13 cellular contexts compared by ENCODE assay signal in the genomic region with DNA sequence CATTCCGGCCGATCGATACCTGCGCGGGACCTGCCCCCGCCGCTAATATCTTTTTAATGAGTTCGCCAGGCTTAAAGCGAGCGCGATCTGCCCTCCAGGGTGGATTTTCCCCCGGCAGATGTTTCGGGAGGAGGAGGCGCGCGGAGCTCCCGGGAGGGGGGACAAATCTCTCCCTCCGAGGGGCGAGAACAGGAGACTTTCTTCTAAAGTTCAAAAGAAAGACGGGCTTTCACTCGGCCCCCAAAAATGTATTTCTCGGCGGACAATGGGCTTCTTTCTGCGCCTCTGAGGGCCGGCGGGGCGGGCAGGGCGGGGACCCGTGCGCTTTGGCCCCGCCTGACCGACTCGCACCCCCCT. TPM values are rescaled to one million over a fixed set of nuclear protein-coding genes. Genes with fewer than 3 reads are reported as not detected.
DNase-seq lines count a peak whose midpoint lies in the region; ATAC-seq, FAIRE-seq and TF ChIP-seq lines count a peak whose summit lies in the region.
"Had no signal": no experiment of that assay in that cellular context is flagged by ENCODE, and none has a peak within 500 bp of the region (broad histone marks: within the 10 kb centered on the region; RNA-seq: fewer than 3 reads in every experiment).

No MANE protein-coding gene starts in this region.

- intact Hi-C loops in CD4-positive, alpha-beta T cell (cut with DNase I, micrococcal nuclease): no loop called here

- peak overlapping the region; percentile 98 for H3K4me2 ChIP-seq in A549

- peaks cover 30% of the 10 kb centered on the region for H3K4me1 ChIP-seq in A549
- no peaks in the 10 kb centered on the region; the same call in 1 of the 2 replicates for H3K4me1 ChIP-seq in HEK293 (ENCODE audit: control insufficient read depth, insufficient read depth, low read length)
- H3K4me1 ChIP-seq in endodermal cell (ENCODE audit: control insufficient read depth, insufficient read depth, low read length): no peaks in the 10 kb centered on the region

- no peak overlapping the region for H3K27ac Mint-ChIP-seq in endodermal cell
- H3K27ac Mint-ChIP-seq in osteocyte (ENCODE audit: unreplicated experiment): no peak overlapping the region
- no peak overlapping the region for H3K27ac Mint-ChIP-seq in CD4-positive, alpha-beta T cell
- H3K27ac Mint-ChIP-seq: activated CD4-positive, alpha-beta memory T cell treated with anti-CD3 and anti-CD28 coated beads, Interleukin-2, amount 10 ng/mL, durations not matched to agents 7 days and 5 days had no signal

- DNase-seq in A549 (ENCODE audit: low read depth in 1 of 2, low spot score in 1 of 2) (no peak), endodermal cell (no peak), osteocyte (ENCODE audit: extremely low spot score, unreplicated experiment) (no peak), nucleus accumbens (lab: John Stamatoyannopoulos, UW) (no peak)
- no peak for DNase-seq in CD4-positive, alpha-beta T cell
- DNase-seq: activated CD4-positive, alpha-beta memory T cell treated with anti-CD3 and anti-CD28 coated beads, Interleukin-2, amount 10 ng/mL, durations not matched to agents 7 days and 5 days; stimulated activated CD4-positive, alpha-beta T cell treated with anti-CD3 and anti-CD28 coated beads, Interleukin-4, amount 100 ng/mL, for 4 hours had no signal

- WGBS in A549 (ENCODE audit: missing lambda C conversion rate): 12% methylated on average over 15 of the region's 33 CpGs
- WGBS in endodermal cell (ENCODE audit: insufficient coverage in 1 of 2, insufficient read length in 1 of 2), 2 experiments: 1 to 2% methylated on average over 25 to 33 of the region's 33 CpGs

- no peak for TF ChIP-seq RAD21 in A549 (conservative IDR thresholded peaks at IDR 0.05 in 1 of 2, IDR thresholded peaks at IDR 0.05 in 1 of 2)

- POLR2A ChIA-PET in A549 (lab: Yijun Ruan, JAX) (no interaction called here), HEK293 (lab: Yijun Ruan, JAX) (interaction anchor here (0.6 kb wide), 1 partner anchor 218 kb away, joined by 3 read pairs; no protein-coding TSS in a partner anchor)
- POLR2A ChIA-PET in CD4-positive, alpha-beta T cell (lab: Charles Lee): no interaction called here

- no peak for ATAC-seq in A549
- ATAC-seq in CD4-positive, alpha-beta T cell (ENCODE audit: poor library complexity): no peak
- no peak for ATAC-seq in HG02642 (IDR thresholded peaks at IDR 0.05; ENCODE audit: poor library complexity, unreplicated experiment)
- ATAC-seq in GM21381 (IDR thresholded peaks at IDR 0.05; ENCODE audit: unreplicated experiment): no peak

- CTCF ChIA-PET in A549 (lab: Yijun Ruan, JAX) (interaction anchor here (1.3 kb wide), 1 partner anchor 22 kb away, joined by 5 read pairs; no protein-coding TSS in a partner anchor), HEK293 (lab: Yijun Ruan, JAX) (interaction anchor here (0.6 kb wide), 1 partner anchor 211 kb away, joined by 4 read pairs; no protein-coding TSS in a partner anchor)
- CTCF ChIA-PET in CD4-positive, alpha-beta T cell (lab: Charles Lee): no interaction called here

- H3K36me3 Mint-ChIP-seq in endodermal cell (ENCODE audit: low read depth): peaks cover 4% of the 10 kb centered on the region
- no peaks in the 10 kb centered on the region for H3K36me3 Mint-ChIP-seq in osteocyte (ENCODE audit: unreplicated experiment)
- H3K36me3 Mint-ChIP-seq in CD4-positive, alpha-beta T cell (ENCODE audit: low read depth): no peaks in the 10 kb centered on the region

- no peak overlapping the region for H3K9ac ChIP-seq in endodermal cell (ENCODE audit: extremely low read depth, low read length, poor library complexity, severe bottlenecking)

- H3K27me3 Mint-ChIP-seq in endodermal cell (ENCODE audit: insufficient read depth): peaks cover 99% of the 10 kb centered on the region
- peaks cover 74% of the 10 kb centered on the region for H3K27me3 Mint-ChIP-seq in osteocyte (ENCODE audit: unreplicated experiment)
- H3K27me3 Mint-ChIP-seq in CD4-positive, alpha-beta T cell: peaks cover 68% of the 10 kb centered on the region

- H3K36me3 ChIP-seq in HEK293 (ENCODE audit: control insufficient read depth in 2 of 2, insufficient read depth in 1 of 2, low read length in 2 of 2) (no peaks in the 10 kb centered on the region), endodermal cell (ENCODE audit: control insufficient read depth, insufficient read depth, low read length) (no peaks in the 10 kb centered on the region)

- peak overlapping the region; percentile 38 for H3K4me3 Mint-ChIP-seq in endodermal cell
- peak overlapping the region; percentile 38 for H3K4me3 Mint-ChIP-seq in osteocyte (ENCODE audit: unreplicated experiment)
- H3K4me3 Mint-ChIP-seq in CD4-positive, alpha-beta T cell: no peak overlapping the region
- H3K4me3 Mint-ChIP-seq: activated CD4-positive, alpha-beta memory T cell treated with anti-CD3 and anti-CD28 coated beads, Interleukin-2, amount 10 ng/mL, durations not matched to agents 7 days and 5 days had no signal

- H3K9me3 Mint-ChIP-seq in endodermal cell (peaks cover 13% of the 10 kb centered on the region), osteocyte (ENCODE audit: unreplicated experiment) (no peaks in the 10 kb centered on the region)
- no peaks in the 10 kb centered on the region for H3K9me3 Mint-ChIP-seq in CD4-positive, alpha-beta T cell
- H3K9me3 Mint-ChIP-seq: activated CD4-positive, alpha-beta memory T cell treated with anti-CD3 and anti-CD28 coated beads, Interleukin-2, amount 10 ng/mL, durations not matched to agents 7 days and 5 days had no signal

- H3K27ac ChIP-seq in A549 (peak overlapping the region; percentile 9 to 63; a peak in 3 of 6 replicates), HEK293 (ENCODE audit: extremely low read depth, low read depth, low read length) (no peak overlapping the region), endodermal cell (ENCODE audit: low read depth, low read length) (no peak overlapping the region)
- H3K27ac ChIP-seq in CD4-positive, alpha-beta T cell (ENCODE audit: low read depth, low read length): no peak overlapping the region
- H3K27ac ChIP-seq: C4-2B had no signal

- TF ChIP-seq CTCF in A549 (IDR thresholded peaks at IDR 0.05) (no peak), HEK293 (tag by site-specific recombination; IDR thresholded peaks at IDR 0.05) (no peak), endodermal cell (conservative IDR thresholded peaks at IDR 0.05) (no peak), osteocyte (IDR thresholded peaks at IDR 0.05) (no peak)
- no peak for TF ChIP-seq CTCF in CD4-positive, alpha-beta T cell (IDR thresholded peaks at IDR 0.05)

- peak overlapping the region; percentile 48 for H3K4me3 ChIP-seq in A549
- H3K4me3 ChIP-seq in HEK293 (ENCODE audit: low read depth, low read length): peak overlapping the region; percentile 21
- no peak overlapping the region for H3K4me3 ChIP-seq in endodermal cell (ENCODE audit: low read length)

- TF ChIP-seq POLR2A in A549 (IDR thresholded peaks at IDR 0.05; ENCODE audit: low read length): no peak

- H3K9me3 ChIP-seq in A549 (no peaks in the 10 kb centered on the region), HEK293 (ENCODE audit: control insufficient read depth, insufficient read depth, low read depth, low read length) (no peaks in the 10 kb centered on the region), endodermal cell (ENCODE audit: control insufficient read depth, low read length) (no peaks in the 10 kb centered on the region)
- H3K9me3 ChIP-seq in CD4-positive, alpha-beta T cell (ENCODE audit: control insufficient read depth, low read length): no peaks in the 10 kb centered on the region

- H3K4me1 Mint-ChIP-seq in endodermal cell (peaks cover under 1% of the 10 kb centered on the region), osteocyte (ENCODE audit: unreplicated experiment) (peaks cover 28% of the 10 kb centered on the region)
- H3K4me1 Mint-ChIP-seq in CD4-positive, alpha-beta T cell (ENCODE audit: low read depth): peaks cover 10% of the 10 kb centered on the region

- no peak for TF ChIP-seq EP300 in A549 (IDR thresholded peaks at IDR 0.05)

- peaks cover 100% of the 10 kb centered on the region for H3K27me3 ChIP-seq in endodermal cell (ENCODE audit: control insufficient read depth, insufficient read depth, low read length, poor library complexity, severe bottlenecking)
- peaks cover 70% of the 10 kb centered on the region for H3K27me3 ChIP-seq in CD4-positive, alpha-beta T cell (ENCODE audit: control insufficient read depth, insufficient read depth, low read length)

- no peak for FAIRE-seq in A549 (lab: Jason Lieb, UNC)
- FAIRE-seq: endometrium had no signal

TF ChIP-seq in A549, 52 proteins besides CTCF, POLR2A, EP300 and RAD21 (continues in another document):
- TF ChIP-seq CHD4 (IDR thresholded peaks at IDR 0.05; ENCODE audit: borderline replicate concordance) (no peak), KDM5A (IDR thresholded peaks at IDR 0.05) (no peak), HEYL (CRISPR knock-in tag; IDR thresholded peaks at IDR 0.05) (no peak), NFE2L2 (conservative IDR thresholded peaks at IDR 0.05; ENCODE audit: low read length) (no peak), CEBPB (IDR thresholded peaks at IDR 0.05) (no peak), ZSCAN20 (CRISPR knock-in tag; IDR thresholded peaks at IDR 0.05) (no peak)

RNA-seq across cellular contexts. Expression of gene PRDM12, which starts 4.1 kb away (rescaled TPM):
- polyA plus RNA-seq in A549 (2011; rRNA removed) (0.09 and 0.17 TPM in 2 replicates), A549 (2017; fragmentation: RNase III; extraction: RNeasy Plus Mini Kit Qiagen cat#74134 plus additional on column Dnase treatment) (0.10 to 0.17 TPM (median 0.13 TPM) in 3 replicates)
- polyA plus RNA-seq in A549 (2012; cell fraction: cytosol; rRNA removed): 0.05 and 0.14 TPM in 2 replicates
- polyA plus RNA-seq in A549 (2012; cell fraction: nucleus; rRNA removed): 0.10 and 0.17 TPM in 2 replicates
- polyA minus RNA-seq in A549 (2011; rRNA and poly(A)+ RNA removed): 0.08 and 0.10 TPM in 2 replicates
- total RNA-seq in endodermal cell (not detected), osteocyte (not detected in 2 replicates)
- polyA plus RNA-seq in endodermal cell (2013, experiment 1 of 2): 5.8 TPM
- polyA plus RNA-seq in endodermal cell (2013, experiment 2 of 2): 5.3 TPM
- total RNA-seq in CD4-positive, alpha-beta T cell: under 1 TPM in 1 of 2 experiments, not detected in 1; 0.14 TPM
- total RNA-seq: activated CD4-positive, alpha-beta memory T cell treated with anti-CD3 and anti-CD28 coated beads, Interleukin-2, amount 10 ng/mL, durations not matched to agents 7 days and 5 days; subcutaneous adipose tissue had no signal

RNA-seq across cellular contexts. Expression of gene EXOSC2, which starts 33.3 kb away (rescaled TPM):
- polyA plus RNA-seq in A549 (2011; rRNA removed): 76.1 and 96.8 TPM in 2 replicates
- 59.6 and 61.4 TPM in 2 replicates for polyA plus RNA-seq in A549 (2012; cell fraction: cytosol; rRNA removed)
- 43.5 and 62.0 TPM in 2 replicates for polyA plus RNA-seq in A549 (2012; cell fraction: nucleus; rRNA removed)
- polyA plus RNA-seq in A549 (2017; fragmentation: RNase III; extraction: RNeasy Plus Mini Kit Qiagen cat#74134 plus additional on column Dnase treatment): 97.9 to 111 TPM (median 101 TPM) in 3 replicates
- 45.1 and 62.3 TPM in 2 replicates for polyA minus RNA-seq in A549 (2011; rRNA and poly(A)+ RNA removed)
- 10 to 100 TPM; 47.8 to 74.0 TPM for total RNA-seq in endodermal cell
- 37.7 TPM for polyA plus RNA-seq in endodermal cell (2013, experiment 1 of 2)
- 37.3 TPM for polyA plus RNA-seq in endodermal cell (2013, experiment 2 of 2)
- total RNA-seq in osteocyte: 26.1 and 26.2 TPM in 2 replicates
- total RNA-seq in CD4-positive, alpha-beta T cell: 10 to 100 TPM; 49.2 to 50.2 TPM

Comparison
In these comparisons a context has a peak if more than half of its experiments do, and no peak if none do; other contexts are left out.
1. H3K27ac ChIP-seq: peak in A549 (2 of 2); none in HEK293 (single experiment), endodermal cell (single experiment) and CD4-positive, alpha-beta T cell (single experiment).